15 cellular contexts compared by ENCODE assay signal in the genomic region with DNA sequence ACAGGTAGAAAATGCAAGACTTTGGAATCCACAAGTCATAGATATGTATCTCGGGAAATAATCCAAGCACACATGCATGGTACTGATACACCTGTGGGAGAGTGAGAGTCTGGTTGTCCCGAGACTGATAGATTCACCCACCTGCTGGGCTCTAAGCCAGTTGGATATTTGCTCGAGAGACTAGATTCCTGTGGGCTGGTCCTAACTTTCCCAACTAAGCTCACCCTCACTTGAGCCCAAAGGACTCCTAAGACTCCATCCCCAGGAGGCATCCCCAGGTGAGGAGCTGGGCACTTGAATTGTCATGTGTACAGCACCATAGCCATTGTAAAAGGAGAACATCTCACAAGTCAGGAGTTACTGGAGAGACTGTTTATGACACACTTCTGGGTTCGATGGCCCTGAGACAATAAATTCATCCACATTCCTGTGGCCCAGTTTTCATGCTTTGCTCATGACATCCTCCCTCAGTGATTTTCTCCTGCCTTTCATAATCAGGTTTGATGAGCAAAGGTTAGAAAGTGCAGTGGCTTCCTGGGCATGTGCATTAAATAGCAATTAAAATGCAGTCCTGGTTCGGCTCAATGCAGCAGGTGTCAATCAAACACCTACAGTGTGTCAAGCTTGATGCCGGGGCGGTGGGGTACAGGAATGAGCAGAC. TPM values are rescaled to one million over a fixed set of nuclear protein-coding genes. Genes with fewer than 3 reads are reported as not detected.
DNase-seq lines count a peak whose midpoint lies in the region; ATAC-seq and TF ChIP-seq lines count a peak whose summit lies in the region.
"Had no signal": no experiment of that assay in that cellular context is flagged by ENCODE, and none has a peak within 500 bp of the region (broad histone marks: within the 10 kb centered on the region; RNA-seq: fewer than 3 reads in every experiment).

No MANE protein-coding gene starts in this region.

- ATAC-seq in PC-3 (peak; percentile 33), GM21786 (IDR thresholded peaks at IDR 0.05; ENCODE audit: unreplicated experiment) (no peak)
- ATAC-seq in naive thymus-derived CD4-positive, alpha-beta T cell: no peak

- H3K9ac ChIP-seq in PC-3 (ENCODE audit: low read length) (no peak overlapping the region), neural cell (ENCODE audit: low read length) (no peak overlapping the region)

- H3K9me3 ChIP-seq in PC-3 (ENCODE audit: low read length) (no peaks in the 10 kb centered on the region), neural cell (ENCODE audit: low read length) (no peaks in the 10 kb centered on the region)
- H3K9me3 ChIP-seq in naive thymus-derived CD4-positive, alpha-beta T cell (ENCODE audit: control insufficient read depth in 2 of 3, low read length in 3 of 3): no peaks in the 10 kb centered on the region

- no TSS peak for BruUV-seq in PC-3 (replicated peaks; lab: Mats Ljungman, UMichigan)

- peaks cover 0 to 4% (median 0%) of the 10 kb centered on the region in 11 donors for H3K9me3 Mint-ChIP-seq in naive thymus-derived CD4-positive, alpha-beta T cell

- DNase-seq in Caki2 (ENCODE audit: low read depth) (peak; percentile 70), PC-3 (peak; percentile 55), epithelial cell of proximal tubule (ENCODE audit: low read depth) (peak; percentile 95), GM20000 (ENCODE audit: low spot score) (no peak), NCI-H446 treated with DMSO at 0.1 percent for 48 hours (lab: John Stamatoyannopoulos, UW) (no peak)
- DNase-seq in naive thymus-derived CD4-positive, alpha-beta T cell: no peak
- DNase-seq: activated CD4-positive, CD25-positive, alpha-beta regulatory T cell treated with anti-CD3 and anti-CD28 coated beads, Interleukin-2, amount 50 U/mL, for 72 hours; CD4-positive, CD25-positive, alpha-beta regulatory T cell; immature natural killer cell; NCI-H1105 treated with DMSO at 0.1 percent for 48 hours; NCI-H748 treated with DMSO at 0.1 percent for 48 hours had no signal

- no peak for TF ChIP-seq EP300 in neural cell (conservative IDR thresholded peaks at IDR 0.05; ENCODE audit: poor library complexity, severe bottlenecking)

- no peak for TF ChIP-seq RAD21 in neural cell (conservative IDR thresholded peaks at IDR 0.05)

- H4K20me1 ChIP-seq in PC-3 (ENCODE audit: low read length): no peaks in the 10 kb centered on the region
- no peaks in the 10 kb centered on the region for H4K20me1 ChIP-seq in neural cell (ENCODE audit: insufficient read depth)

- H3K36me3 Mint-ChIP-seq in naive thymus-derived CD4-positive, alpha-beta T cell: peaks cover 0 to 5% (median 0%) of the 10 kb centered on the region in 5 donors
- H3K36me3 Mint-ChIP-seq: CD4-positive, CD25-positive, alpha-beta regulatory T cell had no signal

- H2AFZ ChIP-seq in PC-3 (ENCODE audit: low read length) (no peak overlapping the region), neural cell (ENCODE audit: low read depth, low read length) (no peak overlapping the region)

- H3K27me3 Mint-ChIP-seq in naive thymus-derived CD4-positive, alpha-beta T cell: peaks cover 0 to 5% (median 0%) of the 10 kb centered on the region in 5 donors
- H3K27me3 Mint-ChIP-seq: brain; CD4-positive, CD25-positive, alpha-beta regulatory T cell had no signal

- peaks cover 0 to 4% (median 0%) of the 10 kb centered on the region in 7 donors for H3K4me1 Mint-ChIP-seq in naive thymus-derived CD4-positive, alpha-beta T cell
- H3K4me1 Mint-ChIP-seq: brain, immature natural killer cell had no signal

- POLR2A ChIA-PET in PC-3 (lab: Charles Lee; ENCODE audit: unreplicated experiment): no interaction called here
- POLR2A ChIA-PET in naive thymus-derived CD4-positive, alpha-beta T cell (lab: Charles Lee): no interaction called here

- H3K4me2 ChIP-seq in PC-3 (ENCODE audit: low read length) (no peak overlapping the region; the same call in 1 of the 2 replicates), neural cell (ENCODE audit: low read length) (no peak overlapping the region)

- no peak overlapping the region for H3K27ac Mint-ChIP-seq in naive thymus-derived CD4-positive, alpha-beta T cell
- H3K27ac Mint-ChIP-seq: immature natural killer cell had no signal

- H3K27me3 ChIP-seq in PC-3 (ENCODE audit: low read length) (no peaks in the 10 kb centered on the region), neural cell (ENCODE audit: insufficient read depth, low read depth, low read length) (no peaks in the 10 kb centered on the region)
- H3K27me3 ChIP-seq in naive thymus-derived CD4-positive, alpha-beta T cell (ENCODE audit: control insufficient read depth in 2 of 2, insufficient read depth in 2 of 2, low read length in 2 of 2): no peaks in the 10 kb centered on the region

- H3K4me3 Mint-ChIP-seq in naive thymus-derived CD4-positive, alpha-beta T cell: no peak overlapping the region
- H3K4me3 Mint-ChIP-seq: brain; CD4-positive, CD25-positive, alpha-beta regulatory T cell; immature natural killer cell had no signal

- H3K27ac ChIP-seq in PC-3 (ENCODE audit: low read length) (peak overlapping the region; percentile 25; the same call in 1 of the 2 replicates), neural cell (ENCODE audit: low read length) (no peak overlapping the region)
- no peak overlapping the region for H3K27ac ChIP-seq in naive thymus-derived CD4-positive, alpha-beta T cell (ENCODE audit: low read depth, low read length)
- H3K27ac ChIP-seq: SK-N-MC had no signal

- no peaks in the 10 kb centered on the region for H3K9me2 ChIP-seq in PC-3 (replicated peaks; ENCODE audit: low read length)
- H3K9me2 ChIP-seq in neural cell (ENCODE audit: insufficient read depth, low read length): no peaks in the 10 kb centered on the region

- TF ChIP-seq CTCF in PC-3 (conservative IDR thresholded peaks at IDR 0.05; ENCODE audit: low read depth, low read length): no peak
- no peak for TF ChIP-seq CTCF in epithelial cell of proximal tubule (conservative IDR thresholded peaks at IDR 0.05; ENCODE audit: low read depth, low read length)
- no peak for TF ChIP-seq CTCF in neural cell (IDR thresholded peaks at IDR 0.05; ENCODE audit: poor library complexity, severe bottlenecking)
- TF ChIP-seq CTCF in GM20000 (IDR thresholded peaks at IDR 0.05; ENCODE audit: extremely low read depth, missing control alignments): no peak

- H3K36me3 ChIP-seq in PC-3 (ENCODE audit: low read depth, low read length) (no peaks in the 10 kb centered on the region), neural cell (ENCODE audit: insufficient read depth, low read length) (peaks cover 4% of the 10 kb centered on the region)
- H3K36me3 ChIP-seq in naive thymus-derived CD4-positive, alpha-beta T cell (ENCODE audit: control insufficient read depth in 2 of 3, insufficient read depth in 3 of 3, low read length in 3 of 3): no peaks in the 10 kb centered on the region

- intact Hi-C loops in PC-3 (cut with micrococcal nuclease): no loop called here
- intact Hi-C loops in naive thymus-derived CD4-positive, alpha-beta T cell (cut with micrococcal nuclease): no loop called here

- H3K79me2 ChIP-seq in PC-3 (ENCODE audit: low read length): no peaks in the 10 kb centered on the region
- H3K79me2 ChIP-seq in neural cell (replicated peaks; ENCODE audit: insufficient read depth, low read length): no peaks in the 10 kb centered on the region

- peaks cover 14% of the 10 kb centered on the region for H3K4me1 ChIP-seq in PC-3 (ENCODE audit: insufficient read depth, low read length)
- no peaks in the 10 kb centered on the region for H3K4me1 ChIP-seq in naive thymus-derived CD4-positive, alpha-beta T cell (ENCODE audit: control insufficient read depth in 2 of 2, insufficient read depth in 2 of 2, low read length in 2 of 2)

- CTCF ChIA-PET in PC-3 (lab: Charles Lee): no interaction called here
- CTCF ChIA-PET in naive thymus-derived CD4-positive, alpha-beta T cell (lab: Charles Lee): no interaction called here

- H3F3A ChIP-seq in PC-3 (ENCODE audit: low read length, unreplicated experiment): no peaks in the 10 kb centered on the region
- no peaks in the 10 kb centered on the region for H3F3A ChIP-seq in neural cell (ENCODE audit: insufficient read depth, low read length, poor library complexity, severe bottlenecking)

- H3K4me3 ChIP-seq in PC-3 (ENCODE audit: low read length): no peak overlapping the region
- no peak overlapping the region for H3K4me3 ChIP-seq in epithelial cell of proximal tubule (ENCODE audit: low read depth, low read length)
- peak overlapping the region; percentile 20 for H3K4me3 ChIP-seq in neural cell (ENCODE audit: low read length)
- no peak overlapping the region for H3K4me3 ChIP-seq in naive thymus-derived CD4-positive, alpha-beta T cell (ENCODE audit: low read length)
- H3K4me3 ChIP-seq: SK-N-MC had no signal

- in situ Hi-C loops in Caki2 (cut with HindIII; ENCODE audit: low pct_unique_long_range_greater_than_20kb, low sequenced_read_pairs): no loop called here

TF ChIP-seq in neural cell, 6 proteins besides CTCF, POLR2A, EP300 and RAD21 (continues in another document):
- no peak for TF ChIP-seq TAF1 (IDR thresholded peaks at IDR 0.05; ENCODE audit: low read depth)
- TF ChIP-seq EZH2 (IDR thresholded peaks at IDR 0.05; ENCODE audit: borderline replicate concordance, insufficient read depth, low read length, poor library complexity, severe bottlenecking): no peak
- TF ChIP-seq MXI1 (conservative IDR thresholded peaks at IDR 0.05; ENCODE audit: poor library complexity, severe bottlenecking): no peak

RNA-seq across cellular contexts. Expression of gene SLC1A1, which starts 18.1 kb away (rescaled TPM):
- total RNA-seq in Caki2 (2014; rRNA removed; shearing (Covaris generic); ENCODE audit: low replicate concordance): 39.8 and 41.6 TPM in 2 replicates
- total RNA-seq in PC-3 (2014; rRNA removed): 3.2 and 4.8 TPM in 2 replicates
- total RNA-seq in epithelial cell of proximal tubule: 9.8 and 32.1 TPM in 2 replicates
- 27.6 and 30.8 TPM in 2 replicates for polyA plus RNA-seq in neural cell
- 41.6 and 42.6 TPM in 2 replicates for polyA minus RNA-seq in neural cell
- under 1 TPM in 1 of 5 experiments, not detected in 4; 0.12 TPM for total RNA-seq in naive thymus-derived CD4-positive, alpha-beta T cell
- not detected for polyA plus RNA-seq in naive thymus-derived CD4-positive, alpha-beta T cell

Comparison
In these comparisons a context has a peak if more than half of its experiments do, and no peak if none do; other contexts are left out.
1. DNase-seq: peak in Caki2 (single experiment), PC-3 (single experiment) and epithelial cell of proximal tubule (single experiment); none in GM20000 (single experiment), naive thymus-derived CD4-positive, alpha-beta T cell (0 of 9) and NCI-H446 treated with DMSO at 0.1 percent for 48 hours (single experiment).